Comparison of ENCODE assay signal across 8 cellular contexts in the genomic region with DNA sequence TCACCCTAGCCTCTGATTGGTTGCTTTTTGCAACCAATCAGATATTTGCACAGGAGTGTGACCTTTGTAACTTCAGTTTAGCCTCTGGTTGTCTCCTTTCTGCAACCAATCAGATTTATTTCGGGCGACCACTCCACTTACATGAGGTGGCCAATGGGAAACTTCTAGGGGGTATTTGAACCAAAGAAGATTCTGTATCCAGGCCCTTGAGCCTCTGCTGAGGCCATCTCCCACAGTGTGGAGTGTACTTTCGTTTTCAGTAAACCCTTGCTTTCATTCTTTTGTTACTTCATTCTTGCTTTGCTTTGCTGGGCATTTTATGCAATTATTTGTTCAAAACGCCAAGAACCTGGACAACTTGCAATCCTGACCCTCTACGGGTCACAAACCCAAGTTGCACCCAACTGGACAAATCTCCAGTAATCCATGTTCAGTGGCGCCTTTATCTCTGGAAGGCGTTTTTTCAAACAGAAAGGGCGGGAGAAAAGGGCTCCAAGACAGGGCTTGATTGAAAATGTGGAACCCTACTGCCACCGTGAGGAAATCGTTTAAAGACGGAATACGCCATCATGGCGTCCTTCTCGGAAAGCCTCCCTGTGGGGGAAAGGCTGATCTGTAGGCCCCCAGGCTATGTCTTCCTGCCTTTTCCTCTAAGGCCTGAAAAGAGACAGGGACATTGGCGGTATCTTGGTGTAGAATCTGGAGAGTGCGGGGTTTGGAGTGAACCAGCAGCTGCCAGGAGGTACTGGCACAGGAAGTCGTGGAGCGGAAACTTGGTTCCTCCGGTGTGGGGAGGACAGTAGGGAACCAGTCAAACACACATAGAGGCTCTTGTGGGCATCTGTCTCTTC.
DNase-seq lines count a peak whose midpoint lies in the region; ATAC-seq lines count a peak whose summit lies in the region.

No MANE protein-coding gene starts in this region.

- peaks cover 6% of the 10 kb centered on the region for H3K36me3 Mint-ChIP-seq in activated CD8-positive, alpha-beta memory T cell treated with anti-CD3 and anti-CD28 coated beads, Interleukin-2, amount 10 ng/mL, durations not matched to agents 7 days and 5 days

- H3K27me3 Mint-ChIP-seq in activated CD8-positive, alpha-beta memory T cell treated with anti-CD3 and anti-CD28 coated beads, Interleukin-2, amount 10 ng/mL, durations not matched to agents 7 days and 5 days, result no peaks in the 10 kb centered on the region

- H3K9me3 Mint-ChIP-seq in activated CD8-positive, alpha-beta memory T cell treated with anti-CD3 and anti-CD28 coated beads, Interleukin-2, amount 10 ng/mL, durations not matched to agents 7 days and 5 days (ENCODE audit: low read depth), result peaks cover 2% of the 10 kb centered on the region

- H3K4me3 Mint-ChIP-seq in activated CD8-positive, alpha-beta memory T cell treated with anti-CD3 and anti-CD28 coated beads, Interleukin-2, amount 10 ng/mL, durations not matched to agents 7 days and 5 days, result no peak overlapping the region

- peak; percentile 86 for DNase-seq in activated CD8-positive, alpha-beta memory T cell treated with anti-CD3 and anti-CD28 coated beads for 24 hours
- DNase-seq in activated CD8-positive, alpha-beta memory T cell treated with anti-CD3 and anti-CD28 coated beads, Interleukin-2, amount 10 ng/mL, durations not matched to agents 7 days and 5 days, result no peak
- DNase-seq in NCI-H187 (lab: John Stamatoyannopoulos, UW), result peak; percentile 82 to 86
- peak; percentile 81 for DNase-seq in effector CD4-positive, alpha-beta T cell
- DNase-seq in HuH-7 (ENCODE audit: low spot score), result no peak
- no peak for DNase-seq in T1000 (lab: John Stamatoyannopoulos, UW)
- no peak for DNase-seq in AG20443 (ENCODE audit: low spot score)

- no peak overlapping the region for H3K27ac Mint-ChIP-seq in activated CD8-positive, alpha-beta memory T cell treated with anti-CD3 and anti-CD28 coated beads, Interleukin-2, amount 10 ng/mL, durations not matched to agents 7 days and 5 days

- CTCF ChIA-PET in activated CD8-positive, alpha-beta memory T cell treated with anti-CD3 and anti-CD28 coated beads, Interleukin-2, amount 10 ng/mL, durations not matched to agents 7 days and 5 days (lab: Charles Lee), result no interaction called here

- no peak for ATAC-seq in activated CD8-positive, alpha-beta memory T cell treated with anti-CD3 and anti-CD28 coated beads, Interleukin-2, amount 10 ng/mL, durations not matched to agents 7 days and 5 days

- H3K27ac ChIP-seq in temporal lobe (ENCODE audit: low read depth, low read length), result peak overlapping the region; percentile 89

- H3K4me1 Mint-ChIP-seq in activated CD8-positive, alpha-beta memory T cell treated with anti-CD3 and anti-CD28 coated beads, Interleukin-2, amount 10 ng/mL, durations not matched to agents 7 days and 5 days, result no peaks in the 10 kb centered on the region

Comparison
In these comparisons a context has a peak if more than half of its experiments do, and no peak if none do; other contexts are left out.
1. DNase-seq: peak in activated CD8-positive, alpha-beta memory T cell treated with anti-CD3 and anti-CD28 coated beads for 24 hours (single experiment), NCI-H187 (2 of 2) and effector CD4-positive, alpha-beta T cell (single experiment); none in activated CD8-positive, alpha-beta memory T cell treated with anti-CD3 and anti-CD28 coated beads, Interleukin-2, amount 10 ng/mL, durations not matched to agents 7 days and 5 days (single experiment), HuH-7 (single experiment), T1000 (single experiment) and AG20443 (single experiment).